In genomic region chr16:77618011-77618410, GRCh38 we compare ENCODE assay signal across 19 cellular contexts.
DNase-seq lines count a peak whose midpoint lies in the region; ATAC-seq, FAIRE-seq and TF ChIP-seq lines count a peak whose summit lies in the region.
"Had no signal": no experiment of that assay in that cellular context is flagged by ENCODE, and none has a peak within 500 bp of the region (broad histone marks: within the 10 kb centered on the region; RNA-seq: fewer than 3 reads in every experiment).

No MANE protein-coding gene starts in this region.

- H3K4me3 ChIP-seq in endothelial cell of umbilical vein (replicated peaks in 1 of 3; ENCODE audit: insufficient read depth in 1 of 3, low read depth in 1 of 3, low read length in 3 of 3) (no peak overlapping the region), thyroid gland (replicated peaks in 1 of 3) (no peak overlapping the region), A673 (ENCODE audit: low read depth, low read length, poor library complexity, severe bottlenecking) (no peak overlapping the region)
- H3K4me3 ChIP-seq: GM12878, SK-N-MC had no signal

- CTCF ChIA-PET in endothelial cell of umbilical vein (lab: Charles Lee): interaction anchor here (0.9 to 1.7 kb wide), 5 partner anchors 15 to 43 kb away, joined by 3 to 8 read pairs (median 4); no protein-coding TSS in a partner anchor
- CTCF ChIA-PET in A673 (lab: Charles Lee): no interaction called here

- peaks cover 17% of the 10 kb centered on the region for H3K4me1 ChIP-seq in endothelial cell of umbilical vein (ENCODE audit: control insufficient read depth, extremely low read depth, insufficient read depth, low read length)
- peaks cover 8 to 10% of the 10 kb centered on the region in 2 donors for H3K4me1 ChIP-seq in thyroid gland
- no peaks in the 10 kb centered on the region for H3K4me1 ChIP-seq in A673 (ENCODE audit: insufficient read depth, low read length, poor library complexity, severe bottlenecking)

- 31 to 38% methylated on average over 5 of the region's 5 CpGs for WGBS in thyroid gland, 2 donors

- no peaks in the 10 kb centered on the region for H3K36me3 ChIP-seq in endothelial cell of umbilical vein (ENCODE audit: control insufficient read depth in 2 of 2, extremely low read depth in 1 of 2, insufficient read depth in 2 of 2, low read length in 2 of 2)
- H3K36me3 ChIP-seq in thyroid gland: no peaks in the 10 kb centered on the region
- H3K36me3 ChIP-seq in A673 (ENCODE audit: insufficient read depth, low read length, poor library complexity, severe bottlenecking): no peaks in the 10 kb centered on the region

- peak; percentile 21 for TF ChIP-seq POLR2A in endothelial cell of umbilical vein (IDR thresholded peaks at IDR 0.05; ENCODE audit: low read depth, low read length)
- no peak for TF ChIP-seq POLR2A in thyroid gland (IDR thresholded peaks at IDR 0.05)

- H3K27me3 ChIP-seq in endothelial cell of umbilical vein (ENCODE audit: control insufficient read depth in 2 of 2, insufficient read depth in 2 of 2, low read length in 2 of 2) (no peaks in the 10 kb centered on the region), thyroid gland (no peaks in the 10 kb centered on the region), A673 (replicated peaks; ENCODE audit: insufficient read depth, low read depth, low read length, poor library complexity) (peaks cover 22% of the 10 kb centered on the region)

- H3K27ac ChIP-seq in endothelial cell of umbilical vein (ENCODE audit: insufficient read depth, low read depth, low read length) (peak overlapping the region; percentile 35), thyroid gland (no peak overlapping the region), A673 (ENCODE audit: low read depth, low read length, poor library complexity, severe bottlenecking) (no peak overlapping the region)
- H3K27ac ChIP-seq: 22Rv1, C4-2B, SK-N-MC had no signal

- H2AFZ ChIP-seq in endothelial cell of umbilical vein (ENCODE audit: low read depth, low read length): no peak overlapping the region

- FAIRE-seq in endothelial cell of umbilical vein (lab: Jason Lieb, UNC): peak; percentile 89
- FAIRE-seq: GM12878 had no signal

- POLR2A ChIA-PET in endothelial cell of umbilical vein (lab: Charles Lee): interaction anchor here (0.6 to 1.0 kb wide), 3 partner anchors 23 to 43 kb away, joined by 3 to 7 read pairs (median 3); no protein-coding TSS in a partner anchor
- POLR2A ChIA-PET in A673 (lab: Charles Lee; ENCODE audit: low non-redundant PET): no interaction called here

- no TSS peak for BruUV-seq in endothelial cell of umbilical vein (replicated peaks; lab: Mats Ljungman, UMichigan)
- BruUV-seq in A673 (replicated peaks; lab: Mats Ljungman, UMichigan): no TSS peak

- no peak for TF ChIP-seq CTCF in endothelial cell of umbilical vein (IDR thresholded peaks at IDR 0.05; ENCODE audit: extremely low read depth in 1 of 2, insufficient read depth in 1 of 2, low read depth in 1 of 2, low read length in 2 of 2)
- no peak for TF ChIP-seq CTCF in thyroid gland (IDR thresholded peaks at IDR 0.05)
- TF ChIP-seq CTCF in A673 (conservative IDR thresholded peaks at IDR 0.05; ENCODE audit: low read depth, low read length): no peak

- intact Hi-C loops in endothelial cell of umbilical vein (cut with micrococcal nuclease): loop anchor here (1.0 kb wide), 2 partner anchors 24 to 33 kb away; no protein-coding TSS in a partner anchor
- intact Hi-C loops in thyroid gland (cut with DNase I): no loop called here
- intact Hi-C loops in A673 (cut with micrococcal nuclease; ENCODE audit: unreplicated experiment): no loop called here

- no peaks in the 10 kb centered on the region for H4K20me1 ChIP-seq in endothelial cell of umbilical vein (replicated peaks; ENCODE audit: control insufficient read depth, extremely low read depth, insufficient read depth, low read length)

- dilution Hi-C loops in endothelial cell of umbilical vein (cut with MboI; ENCODE audit: extremely low pct_ligation_motif_present, low sequenced_read_pairs): no loop called here

- H3K9me1 ChIP-seq in endothelial cell of umbilical vein (replicated peaks; ENCODE audit: control insufficient read depth, extremely low read depth, insufficient read depth, low read length): no peaks in the 10 kb centered on the region

- H3K79me2 ChIP-seq in endothelial cell of umbilical vein (ENCODE audit: control insufficient read depth, insufficient read depth, low read length): no peaks in the 10 kb centered on the region

- no peak for ATAC-seq in HG03457 (IDR thresholded peaks at IDR 0.05; ENCODE audit: unreplicated experiment)
- ATAC-seq: GM12878, Right ventricle myocardium inferior had no signal

- no peaks in the 10 kb centered on the region for H3K9me3 ChIP-seq in endothelial cell of umbilical vein (replicated peaks; ENCODE audit: control insufficient read depth, insufficient read depth, low read length)
- no peaks in the 10 kb centered on the region for H3K9me3 ChIP-seq in thyroid gland
- no peaks in the 10 kb centered on the region for H3K9me3 ChIP-seq in A673 (ENCODE audit: low read depth, low read length, poor library complexity, severe bottlenecking)

- H3K4me2 ChIP-seq in endothelial cell of umbilical vein (ENCODE audit: insufficient read depth, low read length): peak overlapping the region; percentile 34

- no peak overlapping the region for H3K9ac ChIP-seq in endothelial cell of umbilical vein (replicated peaks; ENCODE audit: extremely low read depth, insufficient read depth, low read length)

- DNase-seq in NCI-H2227 (lab: John Stamatoyannopoulos, UW; ENCODE audit: unreplicated experiment) (peak; percentile 10), NCI-H2227 treated with DMSO at 0.1 percent for 48 hours (lab: John Stamatoyannopoulos, UW) (no peak), amniotic epithelial cell (ENCODE audit: low read depth) (peak; percentile 21), endothelial cell of umbilical vein (ENCODE audit: low read depth, low spot score) (peak; percentile 85), thyroid gland (peak; percentile 42 to 52), A673 (ENCODE audit: low spot score) (no peak)
- no peak for DNase-seq in activated effector memory CD4-positive, alpha-beta T cell treated with Interleukin-2 at 50 U/mL for 16 hours
- DNase-seq: COR-L47, HCEC 1CT, NCI-H1436 treated with DMSO at 0.1 percent for 48 hours, NCI-H2081, NCI-H226, NCI-H526 treated with DMSO at 0.1 percent for 48 hours had no signal

TF ChIP-seq in endothelial cell of umbilical vein, 7 proteins besides CTCF, POLR2A, EP300 and RAD21:
- peak; percentile 25 for TF ChIP-seq JUN (IDR thresholded peaks at IDR 0.05; ENCODE audit: borderline replicate concordance, insufficient read depth, insufficient read length, low read depth)
- TF ChIP-seq MYC (IDR thresholded peaks at IDR 0.05; ENCODE audit: low read depth, low read length): peak; percentile 93
- peak; percentile 33 for TF ChIP-seq FOS (IDR thresholded peaks at IDR 0.05; ENCODE audit: borderline replicate concordance, insufficient read depth, low read length)
- TF ChIP-seq MAX (IDR thresholded peaks at IDR 0.05; ENCODE audit: insufficient read depth, insufficient read length): peak; percentile 80
- TF ChIP-seq EZH2 (IDR thresholded peaks at IDR 0.05; ENCODE audit: borderline replicate concordance, low read depth, low read length, severe bottlenecking): no peak
- TF ChIP-seq POLR2AphosphoS5 (IDR thresholded peaks at IDR 0.05; ENCODE audit: insufficient read depth, low read depth, low read length): peak; percentile 78
- peak; percentile 89 for TF ChIP-seq GATA2 (IDR thresholded peaks at IDR 0.05; ENCODE audit: insufficient read depth, insufficient read length, low read depth, low read length)

Comparison
In these comparisons a context has a peak if more than half of its experiments do, and no peak if none do; other contexts are left out.
1. DNase-seq: peak in NCI-H2227 (single experiment), amniotic epithelial cell (single experiment), endothelial cell of umbilical vein (single experiment) and thyroid gland (2 of 2); none in NCI-H2227 treated with DMSO at 0.1 percent for 48 hours (single experiment), A673 (single experiment) and activated effector memory CD4-positive, alpha-beta T cell treated with Interleukin-2 at 50 U/mL for 16 hours (single experiment).